8 cellular contexts compared by ENCODE assay signal in the genomic region with DNA sequence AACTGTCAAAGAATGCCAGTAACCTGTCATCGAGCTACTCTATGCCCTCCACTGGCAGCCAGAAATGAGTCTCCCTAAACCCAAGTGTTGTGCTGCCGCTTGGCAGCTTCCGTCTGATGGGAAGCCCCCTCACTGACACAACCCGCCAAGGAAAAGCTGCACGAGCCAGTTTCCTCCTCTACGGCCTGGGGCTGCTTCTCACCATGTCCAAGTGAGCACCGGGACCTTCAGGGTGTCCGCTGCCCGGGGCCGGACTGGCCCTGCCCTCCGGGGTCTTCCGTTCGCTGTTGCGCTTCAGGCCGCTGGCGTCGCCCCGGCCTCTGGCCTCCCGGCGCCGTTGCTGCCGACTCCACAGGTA. TPM values are rescaled to one million over a fixed set of nuclear protein-coding genes. Genes with fewer than 3 reads are reported as not detected.
A peak's percentile ranks its signal among the peaks of the same experiment; 100 is the strongest.
DNase-seq lines count a peak whose midpoint lies in the region; ATAC-seq and TF ChIP-seq lines count a peak whose summit lies in the region.

No MANE protein-coding gene starts in this region.

- peak overlapping the region; percentile 98 for H3K4me3 Mint-ChIP-seq in osteocyte (ENCODE audit: unreplicated experiment)

- peaks cover 36% of the 10 kb centered on the region; the same call in 1 of the 2 replicates for H4K20me1 ChIP-seq in DND-41 (ENCODE audit: insufficient read depth, low read length)

- H3K4me1 Mint-ChIP-seq in osteocyte (ENCODE audit: unreplicated experiment), result peaks cover 57% of the 10 kb centered on the region

- DNase-seq in DND-41, result peak; percentile 43
- peak; percentile 21 to 53 for DNase-seq in Kasumi-1 (lab: John Stamatoyannopoulos, UW)
- peak; percentile 23 for DNase-seq in activated T-cell treated with anti-CD3 and anti-CD28 coated beads for 48 hours (ENCODE audit: low read depth)
- peak; percentile 16 for DNase-seq in fibroblast of pulmonary artery (ENCODE audit: low read depth)
- peak; percentile 84 for DNase-seq in osteocyte (ENCODE audit: extremely low spot score, unreplicated experiment)
- DNase-seq in hippocampal formation (lab: John Stamatoyannopoulos, UW), result no peak
- DNase-seq in HK-2 (ENCODE audit: unreplicated experiment), result no peak

- peak overlapping the region; percentile 87 for H3K27ac Mint-ChIP-seq in osteocyte (ENCODE audit: unreplicated experiment)

- no peaks in the 10 kb centered on the region for H3K36me3 Mint-ChIP-seq in osteocyte (ENCODE audit: unreplicated experiment)

- H3K4me3 ChIP-seq in DND-41 (ENCODE audit: low read depth in 1 of 2, low read length in 2 of 2) (peak overlapping the region; percentile 88 to 98), fibroblast of pulmonary artery (replicated peaks; ENCODE audit: low read depth, low read length) (peak overlapping the region; percentile 92)

- peak overlapping the region; percentile 75 for H2AFZ ChIP-seq in DND-41 (ENCODE audit: low read depth, low read length)

- H3K27me3 Mint-ChIP-seq in osteocyte (ENCODE audit: unreplicated experiment), result no peaks in the 10 kb centered on the region

- H3K4me1 ChIP-seq in DND-41 (ENCODE audit: insufficient read depth, low read length), result peaks cover 59% of the 10 kb centered on the region

- no peaks in the 10 kb centered on the region for H3K27me3 ChIP-seq in DND-41 (ENCODE audit: insufficient read depth, low read length, poor library complexity)

- ATAC-seq in DND-41 (ENCODE audit: insufficient read depth, low read depth) (peak; percentile 18), GM21619 (IDR thresholded peaks at IDR 0.05; ENCODE audit: unreplicated experiment) (peak; percentile 18)

- no peaks in the 10 kb centered on the region for H3K9me3 ChIP-seq in DND-41 (ENCODE audit: insufficient read depth, low read length, severe bottlenecking)

- H3K36me3 ChIP-seq in DND-41 (ENCODE audit: insufficient read depth, low read length), result peaks cover 4% of the 10 kb centered on the region

- no peak for TF ChIP-seq CTCF in DND-41 (IDR thresholded peaks at IDR 0.05; ENCODE audit: borderline replicate concordance, extremely low read depth, low read length, poor library complexity, severe bottlenecking)
- TF ChIP-seq CTCF in fibroblast of pulmonary artery (IDR thresholded peaks at IDR 0.05; ENCODE audit: low read length, missing control alignments), result no peak
- TF ChIP-seq CTCF in osteocyte (IDR thresholded peaks at IDR 0.05), result no peak

- peaks cover 3% of the 10 kb centered on the region for H3K9me3 Mint-ChIP-seq in osteocyte (ENCODE audit: unreplicated experiment)

- peaks cover 83% of the 10 kb centered on the region for H3K79me2 ChIP-seq in DND-41 (ENCODE audit: insufficient read depth, low read length)

- H3K27ac ChIP-seq in DND-41 (ENCODE audit: low read length), result peak overlapping the region; percentile 91

- peak overlapping the region; percentile 66 for H3K9ac ChIP-seq in DND-41 (ENCODE audit: low read depth, low read length)

- peak overlapping the region; percentile 87 for H3K4me2 ChIP-seq in DND-41 (ENCODE audit: insufficient read depth, low read length)

RNA-seq across cellular contexts. Expression of gene TOMM70, which starts 0.5 kb away (rescaled TPM):
- total RNA-seq in osteocyte, result 36.3 and 38.0 TPM in 2 replicates

RNA-seq across cellular contexts. Expression of gene LNP1, which starts 0.9 kb away (rescaled TPM):
- 2.4 and 2.7 TPM in 2 replicates for total RNA-seq in osteocyte

Comparison
In these comparisons a context has a peak if more than half of its experiments do, and no peak if none do; other contexts are left out.
1. DNase-seq: peak in DND-41 (single experiment), Kasumi-1 (2 of 2), activated T-cell treated with anti-CD3 and anti-CD28 coated beads for 48 hours (single experiment), fibroblast of pulmonary artery (single experiment) and osteocyte (single experiment); none in hippocampal formation (0 of 2) and HK-2 (single experiment).